Comparison of ENCODE assay signal across 8 cellular contexts in genomic region chr10:87817291-87817872, GRCh38. TPM values are rescaled to one million over a fixed set of nuclear protein-coding genes. Genes with fewer than 3 reads are reported as not detected.
DNase-seq lines count a peak whose midpoint lies in the region; ATAC-seq and TF ChIP-seq lines count a peak whose summit lies in the region.

No MANE protein-coding gene starts in this region.

- H3K4me3 ChIP-seq in AG04450 (ENCODE audit: low read depth, low read length) (peak overlapping the region; percentile 87), gastroesophageal sphincter (peak overlapping the region; percentile 66 to 76), skeletal muscle cell (ENCODE audit: low read depth, low read length) (peak overlapping the region; percentile 93)

- TF ChIP-seq EP300 in gastroesophageal sphincter (IDR thresholded peaks at IDR 0.05): no peak

- POLR2A ChIA-PET in AG04450 (lab: Yijun Ruan, JAX): interaction anchor here (0.6 to 1.2 kb wide), 2 partner anchors 46 to 993 kb away, joined by 5 read pairs; partner anchors contain the start of genes KLLN and PTEN

- CTCF ChIA-PET in AG04450 (lab: Charles Lee): no interaction called here

- H3K4me1 ChIP-seq in gastroesophageal sphincter: peaks cover 4 to 37% (median 5%) of the 10 kb centered on the region in 3 donors

- no peak for TF ChIP-seq POLR2A in gastroesophageal sphincter (IDR thresholded peaks at IDR 0.05)

- peaks cover 0 to 6% of the 10 kb centered on the region in 2 donors for H3K36me3 ChIP-seq in gastroesophageal sphincter

- H3K27ac ChIP-seq in AG04450 (ENCODE audit: low read depth, low read length) (peak overlapping the region; percentile 69), VCaP (peak overlapping the region; percentile 94), gastroesophageal sphincter (peak overlapping the region; percentile 40 to 88 (median 84))

- H3K27me3 ChIP-seq in AG04450 (ENCODE audit: control insufficient read depth, insufficient read depth, low read length) (no peaks in the 10 kb centered on the region), gastroesophageal sphincter (no peaks in the 10 kb centered on the region)

- TF ChIP-seq CTCF in AG04450 (IDR thresholded peaks at IDR 0.05; ENCODE audit: low read depth, low read length) (no peak), VCaP (conservative IDR thresholded peaks at IDR 0.05) (no peak), gastroesophageal sphincter (IDR thresholded peaks at IDR 0.05) (no peak)

- ATAC-seq in GM18909 (IDR thresholded peaks at IDR 0.05; ENCODE audit: poor library complexity, unreplicated experiment) (peak; percentile 26), HG03175 (IDR thresholded peaks at IDR 0.05; ENCODE audit: unreplicated experiment) (peak; percentile 20), gastroesophageal sphincter (no peak)

- DNase-seq in AG04450 (ENCODE audit: low read depth, low spot score) (no peak), skeletal muscle cell (ENCODE audit: low read depth) (no peak), nucleus accumbens (lab: John Stamatoyannopoulos, UW) (no peak)
- no peak for DNase-seq in stimulated activated CD4-positive, alpha-beta T cell treated with anti-CD3 and anti-CD28 coated beads, Interleukin-2, amount 100 ng/mL, for 24 hours

- H3K9me3 ChIP-seq in AG04450 (ENCODE audit: control insufficient read depth, insufficient read depth, low read length) (no peaks in the 10 kb centered on the region), gastroesophageal sphincter (no peaks in the 10 kb centered on the region)

- WGBS in gastroesophageal sphincter (ENCODE audit: low coverage in 1 of 2), 2 donors: 11 to 14% methylated on average over 8 to 10 of the region's 19 CpGs

RNA-seq across cellular contexts. Expression of gene ATAD1, which starts 0.6 kb away (rescaled TPM):
- polyA plus RNA-seq in AG04450 (2011; rRNA removed): 31.3 and 43.7 TPM in 2 replicates
- polyA minus RNA-seq in AG04450 (2011; rRNA and poly(A)+ RNA removed): 15.3 and 32.2 TPM in 2 replicates
- total RNA-seq in gastroesophageal sphincter: 10 to 100 TPM; 36.6 to 52.8 (median 45.8) TPM

RNA-seq across cellular contexts. Expression of gene KLLN, which starts 46.0 kb away (rescaled TPM):
- polyA plus RNA-seq in AG04450 (2011; rRNA removed): 0.51 and 0.58 TPM in 2 replicates
- polyA minus RNA-seq in AG04450 (2011; rRNA and poly(A)+ RNA removed): 0.74 and 1.4 TPM in 2 replicates
- total RNA-seq in gastroesophageal sphincter: under 1 TPM in 3 of 4 donors, not detected in 1; 0.05 to 0.54 (median 0.19) TPM

RNA-seq across cellular contexts. Expression of gene PTEN, which starts 46.0 kb away (rescaled TPM):
- polyA plus RNA-seq in AG04450 (2011; rRNA removed): 68.7 and 96.1 TPM in 2 replicates
- polyA minus RNA-seq in AG04450 (2011; rRNA and poly(A)+ RNA removed): 84.4 and 169 TPM in 2 replicates
- total RNA-seq in gastroesophageal sphincter: 100 to 1,000 TPM in 3 of 4 donors, 10 to 100 TPM in 1; 90.8 to 146 (median 112) TPM
